ENCODE assay signal across 28 cellular contexts in the genomic region with DNA sequence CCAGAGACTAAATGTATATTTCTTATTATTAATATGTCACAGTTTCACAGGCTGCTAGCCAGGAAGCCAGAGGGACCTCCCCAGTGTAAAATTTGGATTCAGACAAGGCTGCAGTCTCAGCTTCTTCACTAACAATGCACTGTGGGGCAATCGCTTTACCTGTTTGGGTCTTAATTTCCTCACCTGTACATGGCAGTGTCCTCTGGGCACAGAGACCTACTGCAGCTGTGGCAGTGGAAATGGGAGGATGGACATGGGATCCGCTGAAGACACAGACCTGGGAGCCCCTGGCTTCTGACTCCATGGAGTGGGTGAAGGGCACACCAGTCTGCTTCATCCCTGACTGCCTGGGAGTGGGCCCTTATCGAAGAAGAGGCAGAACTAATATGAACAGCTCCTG. TPM values are rescaled to one million over a fixed set of nuclear protein-coding genes. Genes with fewer than 3 reads are reported as not detected.
DNase-seq lines count a peak whose midpoint lies in the region; ATAC-seq, FAIRE-seq and TF ChIP-seq lines count a peak whose summit lies in the region.
"Had no signal": no experiment of that assay in that cellular context is flagged by ENCODE, and none has a peak within 500 bp of the region (broad histone marks: within the 10 kb centered on the region; RNA-seq: fewer than 3 reads in every experiment).

No MANE protein-coding gene starts in this region.

- TF ChIP-seq EP300 in HepG2 (IDR thresholded peaks at IDR 0.05; ENCODE audit: low read depth in 2 of 2, low read length in 2 of 2) (no peak), HepG2 (CRISPR knock-in tag; IDR thresholded peaks at IDR 0.05; ENCODE audit: borderline replicate concordance) (no peak)

- H3K9me3 Mint-ChIP-seq in activated T-helper 17 cell treated with anti-CD3 and anti-CD28 coated beads, Interleukin-2, amount 50 U/mL, for 72 hours: no peaks in the 10 kb centered on the region

- intact Hi-C loops in HepG2 (cut with micrococcal nuclease; ENCODE audit: unreplicated experiment): no loop called here
- intact Hi-C loops in right lobe of liver (cut with DNase I): no loop called here

- H3K4me3 ChIP-seq in HepG2 (replicated peaks in 1 of 3; ENCODE audit: insufficient read depth in 1 of 3, low read depth in 2 of 3, low read length in 3 of 3) (no peak overlapping the region), right lobe of liver (no peak overlapping the region)
- H3K4me3 ChIP-seq: BLaER1 had no signal

- DNase-seq in HepG2 (ENCODE audit: low spot score) (no peak), right lobe of liver (no peak), islet precursor cell (peak; percentile 42), mesenteric fat pad (ENCODE audit: low spot score) (peak; percentile 82), DMS79 treated with DMSO at 0.1 percent for 48 hours (lab: John Stamatoyannopoulos, UW) (no peak)
- DNase-seq: 8988T; ACHN; BE2C; C1 segment of cervical spinal cord; CD4-positive, alpha-beta memory T cell; CD4-positive, CD25-positive, alpha-beta regulatory T cell; CD8-positive, alpha-beta memory T cell; COR-L47; DMS 273 treated with DMSO at 0.1 percent for 48 hours; DMS153; DMS53; DMS79; GF-D8 had no signal

- CTCF ChIA-PET in HepG2 (lab: Yijun Ruan, JAX; ENCODE audit: low intra/inter-chr PET ratio, low total read pairs): no interaction called here

- no peak overlapping the region for H3K4me2 ChIP-seq in HepG2 (ENCODE audit: low read depth, low read length)
- H3K4me2 ChIP-seq: BLaER1 had no signal

- no peaks in the 10 kb centered on the region for H3K36me3 ChIP-seq in HepG2 (replicated peaks in 1 of 2; ENCODE audit: control insufficient read depth in 1 of 2, insufficient read depth in 2 of 2, low read length in 2 of 2)
- no peaks in the 10 kb centered on the region for H3K36me3 ChIP-seq in right lobe of liver
- H3K36me3 ChIP-seq: BE2C, BLaER1 had no signal

- H3K4me1 ChIP-seq in HepG2 (ENCODE audit: insufficient read depth, low read length) (peaks cover 83% of the 10 kb centered on the region), right lobe of liver (peaks cover 0 to 66% (median 27%) of the 10 kb centered on the region in 4 donors)
- H3K4me1 ChIP-seq: BE2C, BLaER1 had no signal

- no peak overlapping the region for H3K9ac ChIP-seq in HepG2 (ENCODE audit: insufficient read depth, low read depth, low read length)
- H3K9ac ChIP-seq: BLaER1 had no signal

- in situ Hi-C loops in HepG2 (cut with HindIII; ENCODE audit: extremely low pct_ligation_motif_present, low pct_unique_long_range_greater_than_20kb): no loop called here

- POLR2A ChIA-PET in HepG2 (lab: Yijun Ruan, JAX): interaction anchor here (1.1 to 8.1 kb wide), 7 partner anchors 9 to 39 kb away, joined by 3 to 142 read pairs (median 10); partner anchors contain the start of genes SERPINA3 and SERPINA4

- H3K27me3 Mint-ChIP-seq in activated T-helper 17 cell treated with anti-CD3 and anti-CD28 coated beads, Interleukin-2, amount 50 U/mL, for 72 hours: peaks cover 3% of the 10 kb centered on the region
- H3K27me3 Mint-ChIP-seq: CD4-positive, CD25-positive, alpha-beta regulatory T cell had no signal

- H3K27ac Mint-ChIP-seq in activated T-helper 17 cell treated with anti-CD3 and anti-CD28 coated beads, Interleukin-2, amount 50 U/mL, for 72 hours: no peak overlapping the region
- H3K27ac Mint-ChIP-seq: CD14-positive monocyte; CD4-positive, alpha-beta memory T cell; CD4-positive, CD25-positive, alpha-beta regulatory T cell; CD8-positive, alpha-beta memory T cell had no signal

- H3K36me3 Mint-ChIP-seq in activated T-helper 17 cell treated with anti-CD3 and anti-CD28 coated beads, Interleukin-2, amount 50 U/mL, for 72 hours (ENCODE audit: low read depth): no peaks in the 10 kb centered on the region
- H3K36me3 Mint-ChIP-seq: CD14-positive monocyte; CD4-positive, alpha-beta memory T cell; CD4-positive, CD25-positive, alpha-beta regulatory T cell; CD8-positive, alpha-beta memory T cell had no signal

- H3K9me3 ChIP-seq in HepG2 (ENCODE audit: low read length): no peaks in the 10 kb centered on the region
- no peaks in the 10 kb centered on the region for H3K9me3 ChIP-seq in right lobe of liver
- H3K9me3 ChIP-seq: BE2C, BLaER1 had no signal

- no peak for TF ChIP-seq RAD21 in HepG2 (CRISPR knock-in tag; IDR thresholded peaks at IDR 0.05)

- ATAC-seq in HepG2: no peak
- no peak for ATAC-seq in right lobe of liver
- ATAC-seq in HG02763 (IDR thresholded peaks at IDR 0.05; ENCODE audit: unreplicated experiment): no peak
- ATAC-seq in activated T-helper 17 cell treated with anti-CD3 and anti-CD28 coated beads, Interleukin-2, amount 50 U/mL, for 72 hours (replicated peaks): no peak

- no peak overlapping the region for H3K4me3 Mint-ChIP-seq in activated T-helper 17 cell treated with anti-CD3 and anti-CD28 coated beads, Interleukin-2, amount 50 U/mL, for 72 hours
- H3K4me3 Mint-ChIP-seq: CD14-positive monocyte; CD4-positive, alpha-beta memory T cell; CD4-positive, CD25-positive, alpha-beta regulatory T cell; CD8-positive, alpha-beta memory T cell had no signal

- 97% methylated on average over 3 of the region's 3 CpGs for WGBS in HepG2 (ENCODE audit: low lambda C conversion rate)
- 88% methylated on average over 1 of the region's 3 CpGs for WGBS in right lobe of liver (ENCODE audit: insufficient coverage, low coverage, low lambda C conversion rate, missing lambda C conversion rate)

- no peaks in the 10 kb centered on the region for H3K79me2 ChIP-seq in HepG2 (ENCODE audit: insufficient read depth, low read length)

- FAIRE-seq in HepG2 (lab: Jason Lieb, UNC): no peak
- FAIRE-seq: A204.1, G401.6, GM12891, GM19239 had no signal

- no TSS peak for BruUV-seq in HepG2 (replicated peaks; lab: Mats Ljungman, UMichigan)

- no peaks in the 10 kb centered on the region for H4K20me1 ChIP-seq in HepG2 (ENCODE audit: insufficient read depth, low read length)
- H4K20me1 ChIP-seq: BLaER1 had no signal

- H2AFZ ChIP-seq in HepG2 (ENCODE audit: low read length): no peak overlapping the region

- TF ChIP-seq CTCF in HepG2 (CRISPR knock-in tag; IDR thresholded peaks at IDR 0.05) (no peak), right lobe of liver (IDR thresholded peaks at IDR 0.05) (no peak)

- H3K27ac ChIP-seq in HepG2 (ENCODE audit: extremely low read length, insufficient read depth, low read length) (no peak overlapping the region), right lobe of liver (peak overlapping the region in 1 of 3 donors; percentile 8)
- H3K27ac ChIP-seq: BLaER1 had no signal

- H3K4me1 Mint-ChIP-seq in activated T-helper 17 cell treated with anti-CD3 and anti-CD28 coated beads, Interleukin-2, amount 50 U/mL, for 72 hours: no peaks in the 10 kb centered on the region
- H3K4me1 Mint-ChIP-seq: CD14-positive monocyte; CD4-positive, alpha-beta memory T cell; CD4-positive, CD25-positive, alpha-beta regulatory T cell; CD8-positive, alpha-beta memory T cell had no signal

- no peak for TF ChIP-seq POLR2A in HepG2 (IDR thresholded peaks at IDR 0.05; ENCODE audit: insufficient read depth in 1 of 2, low read depth in 2 of 2, low read length in 2 of 2)
- no peak for TF ChIP-seq POLR2A in right lobe of liver (IDR thresholded peaks at IDR 0.05)

- H3K27me3 ChIP-seq in HepG2 (ENCODE audit: control insufficient read depth in 1 of 2, insufficient read depth in 2 of 2, low read length in 2 of 2): no peaks in the 10 kb centered on the region
- H3K27me3 ChIP-seq in right lobe of liver: no peaks in the 10 kb centered on the region
- H3K27me3 ChIP-seq: BE2C, BLaER1 had no signal

RNA-seq across cellular contexts. Expression of gene SERPINA5, which starts 6.9 kb away (rescaled TPM):
- 237 and 498 TPM in 2 replicates for total RNA-seq in HepG2 (2016; rRNA removed; fragmentation: Illumina TruSeq; extraction: Trizol)
- 71.6 and 82.2 TPM in 2 replicates for total RNA-seq in HepG2 (2016; cell fraction: cytosol; rRNA removed; fragmentation: Illumina TruSeq; extraction: Trizol; ENCODE audit: low read depth)
- 219 and 507 TPM in 2 replicates for total RNA-seq in HepG2 (2016; cell fraction: insoluble cytoplasmic fraction; rRNA removed; fragmentation: Illumina TruSeq; extraction: Trizol)
- 187 and 205 TPM in 2 replicates for total RNA-seq in HepG2 (2016; cell fraction: membrane; rRNA removed; fragmentation: Illumina TruSeq; extraction: Trizol)
- 372 and 429 TPM in 2 replicates for total RNA-seq in HepG2 (2016; cell fraction: nucleus; rRNA removed; fragmentation: Illumina TruSeq; extraction: Trizol)
- polyA plus RNA-seq in HepG2 (2011; rRNA removed): 449 and 569 TPM in 2 replicates
- 331 and 435 TPM in 2 replicates for polyA plus RNA-seq in HepG2 (2011; cell fraction: cytosol; rRNA removed)
- 165 and 220 TPM in 2 replicates for polyA plus RNA-seq in HepG2 (2011; cell fraction: nucleus; rRNA removed)
- polyA plus RNA-seq in HepG2 (2012): 423 and 569 TPM in 2 replicates
- 81.2 and 88.3 TPM in 2 replicates for polyA plus RNA-seq in HepG2 (2016; cell fraction: cytosol; fragmentation: Illumina TruSeq; extraction: Trizol; ENCODE audit: low read depth)
- polyA plus RNA-seq in HepG2 (2016; cell fraction: insoluble cytoplasmic fraction; fragmentation: Illumina TruSeq; extraction: Trizol; ENCODE audit: low read depth): 241 and 254 TPM in 2 replicates
- polyA plus RNA-seq in HepG2 (2016; cell fraction: membrane; fragmentation: Illumina TruSeq; extraction: Trizol; ENCODE audit: low read depth): 159 and 171 TPM in 2 replicates
- 573 and 590 TPM in 2 replicates for polyA plus RNA-seq in HepG2 (2016; cell fraction: nucleus; fragmentation: Illumina TruSeq; extraction: Trizol; ENCODE audit: insufficient read depth, low read depth)
- 0.30 and 414 TPM in 2 replicates for polyA minus RNA-seq in HepG2 (2011; rRNA and poly(A)+ RNA removed; ENCODE audit: low replicate concordance)
- 176 and 231 TPM in 2 replicates for polyA minus RNA-seq in HepG2 (2011; cell fraction: cytosol; rRNA and poly(A)+ RNA removed)
- polyA minus RNA-seq in HepG2 (2011; cell fraction: nucleus; rRNA and poly(A)+ RNA removed): 87.0 and 105 TPM in 2 replicates
- total RNA-seq in right lobe of liver: 100 to 1,000 TPM in 4 of 6 experiments, 10 to 100 TPM in 2; 24.7 to 317 (median 167) TPM
- total RNA-seq in mesenteric fat pad: 0.48 TPM
- total RNA-seq in activated T-helper 17 cell treated with anti-CD3 and anti-CD28 coated beads, Interleukin-2, amount 50 U/mL, for 72 hours: not detected
- total RNA-seq: A673; CD4-positive, alpha-beta memory T cell; CD4-positive, CD25-positive, alpha-beta regulatory T cell; CD8-positive, alpha-beta memory T cell had no signal
- polyA plus RNA-seq: AG04450; CD14-positive monocyte; CD4-positive, alpha-beta memory T cell; CD4-positive, CD25-positive, alpha-beta regulatory T cell; CD8-positive, alpha-beta memory T cell had no signal

RNA-seq across cellular contexts. Expression of gene SERPINA4, which starts 13.1 kb away (rescaled TPM):
- 17.2 and 39.1 TPM in 2 replicates for total RNA-seq in HepG2 (2016; rRNA removed; fragmentation: Illumina TruSeq; extraction: Trizol)
- 5.1 and 5.2 TPM in 2 replicates for total RNA-seq in HepG2 (2016; cell fraction: cytosol; rRNA removed; fragmentation: Illumina TruSeq; extraction: Trizol; ENCODE audit: low read depth)
- total RNA-seq in HepG2 (2016; cell fraction: insoluble cytoplasmic fraction; rRNA removed; fragmentation: Illumina TruSeq; extraction: Trizol): 18.0 and 38.7 TPM in 2 replicates
- total RNA-seq in HepG2 (2016; cell fraction: membrane; rRNA removed; fragmentation: Illumina TruSeq; extraction: Trizol): 9.0 and 10.8 TPM in 2 replicates
- total RNA-seq in HepG2 (2016; cell fraction: nucleus; rRNA removed; fragmentation: Illumina TruSeq; extraction: Trizol): 31.1 and 34.0 TPM in 2 replicates
- polyA plus RNA-seq in HepG2 (2011; rRNA removed): 57.8 and 82.7 TPM in 2 replicates
- polyA plus RNA-seq in HepG2 (2011; cell fraction: cytosol; rRNA removed): 51.9 and 68.1 TPM in 2 replicates
- polyA plus RNA-seq in HepG2 (2011; cell fraction: nucleus; rRNA removed): 26.7 and 38.8 TPM in 2 replicates
- polyA plus RNA-seq in HepG2 (2012): 39.8 and 51.8 TPM in 2 replicates
- polyA plus RNA-seq in HepG2 (2016; cell fraction: cytosol; fragmentation: Illumina TruSeq; extraction: Trizol; ENCODE audit: low read depth): 4.5 and 5.5 TPM in 2 replicates
- 17.2 and 17.4 TPM in 2 replicates for polyA plus RNA-seq in HepG2 (2016; cell fraction: insoluble cytoplasmic fraction; fragmentation: Illumina TruSeq; extraction: Trizol; ENCODE audit: low read depth)
- polyA plus RNA-seq in HepG2 (2016; cell fraction: membrane; fragmentation: Illumina TruSeq; extraction: Trizol; ENCODE audit: low read depth): 7.7 and 8.0 TPM in 2 replicates
- 48.5 and 50.8 TPM in 2 replicates for polyA plus RNA-seq in HepG2 (2016; cell fraction: nucleus; fragmentation: Illumina TruSeq; extraction: Trizol; ENCODE audit: insufficient read depth, low read depth)
- polyA minus RNA-seq in HepG2 (2011; rRNA and poly(A)+ RNA removed; ENCODE audit: low replicate concordance): 48.7 TPM in 1 of 2 replicates, not detected in the other
- 12.7 and 23.3 TPM in 2 replicates for polyA minus RNA-seq in HepG2 (2011; cell fraction: cytosol; rRNA and poly(A)+ RNA removed)
- 13.5 and 19.5 TPM in 2 replicates for polyA minus RNA-seq in HepG2 (2011; cell fraction: nucleus; rRNA and poly(A)+ RNA removed)
- total RNA-seq in right lobe of liver: 100 to 1,000 TPM in 4 of 6 experiments, 10 to 100 TPM in 2; 41.2 to 204 (median 145) TPM
- not detected for total RNA-seq in mesenteric fat pad
- not detected for total RNA-seq in activated T-helper 17 cell treated with anti-CD3 and anti-CD28 coated beads, Interleukin-2, amount 50 U/mL, for 72 hours
- total RNA-seq: A673; CD4-positive, alpha-beta memory T cell; CD4-positive, CD25-positive, alpha-beta regulatory T cell; CD8-positive, alpha-beta memory T cell had no signal
- polyA plus RNA-seq: AG04450; CD14-positive monocyte; CD4-positive, alpha-beta memory T cell; CD4-positive, CD25-positive, alpha-beta regulatory T cell; CD8-positive, alpha-beta memory T cell had no signal

RNA-seq across cellular contexts. Expression of gene SERPINA3, which starts 37.9 kb away (rescaled TPM):
- total RNA-seq in HepG2 (2016; rRNA removed; fragmentation: Illumina TruSeq; extraction: Trizol) (433 and 825 TPM in 2 replicates), right lobe of liver (over 10,000 TPM in 2 of 6 experiments, 1,000 to 10,000 TPM in 4; 5,211 to 12,749 (median 8,707) TPM), mesenteric fat pad (139 TPM)
- total RNA-seq in HepG2 (2016; cell fraction: cytosol; rRNA removed; fragmentation: Illumina TruSeq; extraction: Trizol; ENCODE audit: low read depth): 141 and 152 TPM in 2 replicates
- total RNA-seq in HepG2 (2016; cell fraction: insoluble cytoplasmic fraction; rRNA removed; fragmentation: Illumina TruSeq; extraction: Trizol): 426 and 840 TPM in 2 replicates
- total RNA-seq in HepG2 (2016; cell fraction: membrane; rRNA removed; fragmentation: Illumina TruSeq; extraction: Trizol): 232 and 248 TPM in 2 replicates
- 726 and 813 TPM in 2 replicates for total RNA-seq in HepG2 (2016; cell fraction: nucleus; rRNA removed; fragmentation: Illumina TruSeq; extraction: Trizol)
- 2,200 and 3,367 TPM in 2 replicates for polyA plus RNA-seq in HepG2 (2011; rRNA removed)
- polyA plus RNA-seq in HepG2 (2011; cell fraction: cytosol; rRNA removed): 3,577 and 4,656 TPM in 2 replicates
- polyA plus RNA-seq in HepG2 (2011; cell fraction: nucleus; rRNA removed): 1,545 and 2,325 TPM in 2 replicates
- 306 and 2,041 TPM in 2 replicates for polyA plus RNA-seq in HepG2 (2012)
- 168 and 171 TPM in 2 replicates for polyA plus RNA-seq in HepG2 (2016; cell fraction: cytosol; fragmentation: Illumina TruSeq; extraction: Trizol; ENCODE audit: low read depth)
- polyA plus RNA-seq in HepG2 (2016; cell fraction: insoluble cytoplasmic fraction; fragmentation: Illumina TruSeq; extraction: Trizol; ENCODE audit: low read depth): 463 and 467 TPM in 2 replicates
- 216 and 234 TPM in 2 replicates for polyA plus RNA-seq in HepG2 (2016; cell fraction: membrane; fragmentation: Illumina TruSeq; extraction: Trizol; ENCODE audit: low read depth)
- 1,122 and 1,162 TPM in 2 replicates for polyA plus RNA-seq in HepG2 (2016; cell fraction: nucleus; fragmentation: Illumina TruSeq; extraction: Trizol; ENCODE audit: insufficient read depth, low read depth)
- 0.47 and 1,312 TPM in 2 replicates for polyA minus RNA-seq in HepG2 (2011; rRNA and poly(A)+ RNA removed; ENCODE audit: low replicate concordance)
- polyA minus RNA-seq in HepG2 (2011; cell fraction: cytosol; rRNA and poly(A)+ RNA removed): 680 and 1,323 TPM in 2 replicates
- 461 and 851 TPM in 2 replicates for polyA minus RNA-seq in HepG2 (2011; cell fraction: nucleus; rRNA and poly(A)+ RNA removed)
- total RNA-seq in activated T-helper 17 cell treated with anti-CD3 and anti-CD28 coated beads, Interleukin-2, amount 50 U/mL, for 72 hours: not detected
- total RNA-seq: CD4-positive, alpha-beta memory T cell; CD4-positive, CD25-positive, alpha-beta regulatory T cell; CD8-positive, alpha-beta memory T cell had no signal
- polyA plus RNA-seq: CD14-positive monocyte; CD4-positive, alpha-beta memory T cell; CD4-positive, CD25-positive, alpha-beta regulatory T cell; CD8-positive, alpha-beta memory T cell had no signal

Comparison
In these comparisons a context has a peak if more than half of its experiments do, and no peak if none do; other contexts are left out.
1. DNase-seq: peak in islet precursor cell (single experiment) and mesenteric fat pad (single experiment); none in HepG2 (single experiment), right lobe of liver (0 of 3) and DMS79 treated with DMSO at 0.1 percent for 48 hours (single experiment).
2. RNA of gene SERPINA5, which starts 6.9 kb away (total RNA-seq): 71.6 to 507 TPM in HepG2 and 24.7 to 317 TPM in right lobe of liver; 0.48 TPM in mesenteric fat pad (single experiment) and not detected in activated T-helper 17 cell treated with anti-CD3 and anti-CD28 coated beads, Interleukin-2, amount 50 U/mL, for 72 hours; every median in the first group is over 10 times any median in the second.
3. RNA of gene SERPINA3, which starts 37.9 kb away (total RNA-seq): 5,211 to 12,749 TPM in right lobe of liver, 141 to 840 TPM in HepG2 and 139 TPM in mesenteric fat pad (single experiment); not detected in activated T-helper 17 cell treated with anti-CD3 and anti-CD28 coated beads, Interleukin-2, amount 50 U/mL, for 72 hours; every median in the first group is over 100 times any median in the second.